8 cellular contexts compared by ENCODE assay signal in genomic region chr5:176535655-176536131, GRCh38. TPM values are rescaled to one million over a fixed set of nuclear protein-coding genes. Genes with fewer than 3 reads are reported as not detected.
DNase-seq lines count a peak whose midpoint lies in the region; ATAC-seq and TF ChIP-seq lines count a peak whose summit lies in the region.

No MANE protein-coding gene starts in this region.

- H3K27me3 ChIP-seq in kidney epithelial cell (ENCODE audit: control insufficient read depth, insufficient read depth, low read length) (no peaks in the 10 kb centered on the region), testis (no peaks in the 10 kb centered on the region)

- peaks cover 48% of the 10 kb centered on the region for H3K4me1 ChIP-seq in testis

- H3K4me1 Mint-ChIP-seq in activated naive CD8-positive, alpha-beta T cell treated with anti-CD3 and anti-CD28 coated beads for 36 hours, result peaks cover 59% of the 10 kb centered on the region

- H3K36me3 ChIP-seq in kidney epithelial cell (ENCODE audit: control insufficient read depth, insufficient read depth, low read length), result peaks cover 3% of the 10 kb centered on the region
- no peaks in the 10 kb centered on the region for H3K36me3 ChIP-seq in testis (ENCODE audit: low read depth, missing control alignments)

- H3K36me3 Mint-ChIP-seq in activated naive CD8-positive, alpha-beta T cell treated with anti-CD3 and anti-CD28 coated beads for 36 hours, result peaks cover 16% of the 10 kb centered on the region

- peak overlapping the region; percentile 98 for H3K27ac Mint-ChIP-seq in activated naive CD8-positive, alpha-beta T cell treated with anti-CD3 and anti-CD28 coated beads for 36 hours

- H3K4me3 ChIP-seq in kidney epithelial cell (ENCODE audit: low read depth, low read length) (peak overlapping the region; percentile 97), testis (peak overlapping the region; percentile 91 to 94)

- peak overlapping the region; percentile 95 to 99 for H3K27ac ChIP-seq in testis

- no peaks in the 10 kb centered on the region for H3K9me3 ChIP-seq in testis

- TF ChIP-seq CTCF in kidney epithelial cell (IDR thresholded peaks at IDR 0.05; ENCODE audit: insufficient read depth, low read length, poor library complexity, severe bottlenecking), result no peak
- TF ChIP-seq CTCF in testis (IDR thresholded peaks at IDR 0.05), result no peak

- no peak for ATAC-seq in GM18520 (IDR thresholded peaks at IDR 0.05; ENCODE audit: unreplicated experiment)

- no peak for TF ChIP-seq POLR2A in testis (IDR thresholded peaks at IDR 0.05)

- intact Hi-C loops in testis (cut with DNase I; ENCODE audit: low total_unique reads), result loop anchor here (10.0 kb wide), 1 partner anchor 121 kb away; the partner anchor contains the start of gene CLTB

- peak; percentile 31 for DNase-seq in stimulated activated CD4-positive, alpha-beta T cell treated with anti-CD3 and anti-CD28 coated beads, Interleukin-15, amount 100 ng/mL, for 24 hours
- no peak for DNase-seq in stimulated activated CD4-positive, alpha-beta T cell treated with anti-CD3 and anti-CD28 coated beads, Interleukin-4, amount 100 ng/mL, for 1 hour
- DNase-seq in activated naive CD8-positive, alpha-beta T cell treated with anti-CD3 and anti-CD28 coated beads for 36 hours, result peak; percentile 30
- no peak for DNase-seq in kidney epithelial cell (ENCODE audit: low read depth)
- peak; percentile 43 for DNase-seq in testis
- DNase-seq in COLO829 (ENCODE audit: low spot score), result no peak
- no peak for DNase-seq in NCI-H2171 treated with DMSO at 0.1 percent for 48 hours (lab: John Stamatoyannopoulos, UW)

- H3K27me3 Mint-ChIP-seq in activated naive CD8-positive, alpha-beta T cell treated with anti-CD3 and anti-CD28 coated beads for 36 hours, result no peaks in the 10 kb centered on the region

- H3K9me3 Mint-ChIP-seq in activated naive CD8-positive, alpha-beta T cell treated with anti-CD3 and anti-CD28 coated beads for 36 hours, result no peaks in the 10 kb centered on the region

- H3K4me3 Mint-ChIP-seq in activated naive CD8-positive, alpha-beta T cell treated with anti-CD3 and anti-CD28 coated beads for 36 hours, result peak overlapping the region; percentile 96

- WGBS in testis, 2 donors, result 1% methylated on average over 10 of the region's 10 CpGs

RNA-seq across cellular contexts. Expression of gene RNF44, which starts 1.5 kb away (rescaled TPM):
- total RNA-seq in activated naive CD8-positive, alpha-beta T cell treated with anti-CD3 and anti-CD28 coated beads for 36 hours, result 10 to 100 TPM; 53.4 to 53.8 TPM
- total RNA-seq in kidney epithelial cell (31.2 and 36.6 TPM in 2 replicates), testis (10 to 100 TPM; 57.2 to 64.7 TPM)
- 60.1 TPM for polyA plus RNA-seq in testis (ENCODE audit: insufficient read depth, low read depth, low replicate concordance)

RNA-seq across cellular contexts. Expression of gene CDHR2, which starts 13.4 kb away (rescaled TPM):
- total RNA-seq in activated naive CD8-positive, alpha-beta T cell treated with anti-CD3 and anti-CD28 coated beads for 36 hours, result under 1 TPM; 0.31 to 0.44 TPM
- total RNA-seq in kidney epithelial cell (0.08 and 0.21 TPM in 2 replicates), testis (10 to 100 TPM; 32.0 to 60.5 TPM)
- polyA plus RNA-seq in testis (ENCODE audit: insufficient read depth, low read depth, low replicate concordance), result 39.8 TPM

Comparison
In these comparisons a context has a peak if more than half of its experiments do, and no peak if none do; other contexts are left out.
1. DNase-seq: peak in stimulated activated CD4-positive, alpha-beta T cell treated with anti-CD3 and anti-CD28 coated beads, Interleukin-15, amount 100 ng/mL, for 24 hours (single experiment), activated naive CD8-positive, alpha-beta T cell treated with anti-CD3 and anti-CD28 coated beads for 36 hours (single experiment) and testis (single experiment); none in stimulated activated CD4-positive, alpha-beta T cell treated with anti-CD3 and anti-CD28 coated beads, Interleukin-4, amount 100 ng/mL, for 1 hour (single experiment), kidney epithelial cell (single experiment), COLO829 (single experiment) and NCI-H2171 treated with DMSO at 0.1 percent for 48 hours (single experiment).
2. RNA of gene CDHR2, which starts 13.4 kb away (total RNA-seq): 32.0 to 60.5 TPM in testis; 0.31 to 0.44 TPM in activated naive CD8-positive, alpha-beta T cell treated with anti-CD3 and anti-CD28 coated beads for 36 hours and 0.08 to 0.21 TPM in kidney epithelial cell; every median in the first group is over 10 times any median in the second.